In genomic region chr11:72203163-72203562, GRCh38 we compare ENCODE assay signal across 33 cellular contexts. TPM values are rescaled to one million over a fixed set of nuclear protein-coding genes. Genes with fewer than 3 reads are reported as not detected.
"Had no signal": no experiment of that assay in that cellular context is flagged by ENCODE, and none has a peak within 500 bp of the region (broad histone marks: within the 10 kb centered on the region; RNA-seq: fewer than 3 reads in every experiment).

No MANE protein-coding gene starts in this region.

- H3K9me3 Mint-ChIP-seq: activated CD4-positive, alpha-beta memory T cell treated with anti-CD3 and anti-CD28 coated beads, Interleukin-2, amount 10 ng/mL, durations not matched to agents 7 days and 5 days; activated CD4-positive, alpha-beta T cell treated with anti-CD3 and anti-CD28 coated beads, Interleukin-2, amount 10 ng/mL, durations not matched to agents 7 days and 5 days; mesothelial cell of epicardium; type B pancreatic cell had no signal

- ATAC-seq: gastroesophageal sphincter; left cardiac atrium; naive thymus-derived CD4-positive, alpha-beta T cell; sciatic nerve; stimulated activated naive CD8-positive, alpha-beta T cell treated with anti-CD3 and anti-CD28 coated beads, Interleukin-15, Interleukin-2, amounts not matched to agents 100 U/mL and 50 U/mL, for 24 hours had no signal

- H3K9me3 ChIP-seq: gastroesophageal sphincter, ovary, thoracic aorta had no signal

- H3K27me3 Mint-ChIP-seq: activated CD4-positive, alpha-beta memory T cell treated with anti-CD3 and anti-CD28 coated beads, Interleukin-2, amount 10 ng/mL, durations not matched to agents 7 days and 5 days; activated CD4-positive, alpha-beta T cell treated with anti-CD3 and anti-CD28 coated beads, Interleukin-2, amount 10 ng/mL, durations not matched to agents 7 days and 5 days; progenitor cell of endocrine pancreas; type B pancreatic cell had no signal

- H3K27me3 ChIP-seq: brain microvascular endothelial cell, gastroesophageal sphincter, hepatocyte, ovary had no signal

- H3K36me3 Mint-ChIP-seq: mesothelial cell of epicardium, type B pancreatic cell had no signal

- H3K36me3 ChIP-seq: brain microvascular endothelial cell, gastroesophageal sphincter, ovary, thoracic aorta had no signal

- H3K4me1 ChIP-seq: gastroesophageal sphincter had no signal

- H3K27ac ChIP-seq: brain microvascular endothelial cell, gastroesophageal sphincter, hepatocyte, ovary, skin epidermis, thoracic aorta had no signal

- H3K4me3 Mint-ChIP-seq: activated CD4-positive, alpha-beta memory T cell treated with anti-CD3 and anti-CD28 coated beads, Interleukin-2, amount 10 ng/mL, durations not matched to agents 7 days and 5 days; activated CD4-positive, alpha-beta T cell treated with anti-CD3 and anti-CD28 coated beads, Interleukin-2, amount 10 ng/mL, durations not matched to agents 7 days and 5 days; mesothelial cell of epicardium; naive thymus-derived CD4-positive, alpha-beta T cell; type B pancreatic cell had no signal

- H3K4me1 Mint-ChIP-seq: mesothelial cell of epicardium had no signal

- DNase-seq: activated CD4-positive, alpha-beta memory T cell treated with anti-CD3 and anti-CD28 coated beads, Interleukin-2, amount 10 ng/mL, durations not matched to agents 7 days and 5 days; activated CD4-positive, alpha-beta T cell treated with anti-CD3 and anti-CD28 coated beads, Interleukin-2, amount 10 ng/mL, durations not matched to agents 7 days and 5 days; activated CD4-positive, CD25-positive, alpha-beta regulatory T cell treated with anti-CD3 and anti-CD28 coated beads, Interleukin-2, amount 50 U/mL, for 72 hours; activated gamma-delta T cell treated with Interleukin-2 at 50 U/mL for 16 hours; activated naive CD4-positive, alpha-beta T cell treated with anti-CD3 and anti-CD28 coated beads, Interleukin-2, amount 50 U/mL, for 16 hours; amniotic stem cell; brain microvascular endothelial cell; caudate nucleus; left cardiac atrium; mammary epithelial cell; naive thymus-derived CD4-positive, alpha-beta T cell; ovary; retina; stimulated activated CD4-positive, alpha-beta T cell treated with anti-CD3 and anti-CD28 coated beads, Interleukin-12 subunit alpha, Interleukin-12 subunit beta, amount 100 ng/mL, for 4 hours; stimulated activated CD4-positive, alpha-beta T cell treated with anti-CD3 and anti-CD28 coated beads, Interleukin-4, amount 100 ng/mL, for 1 hour; stimulated activated naive CD8-positive, alpha-beta T cell treated with anti-CD3 and anti-CD28 coated beads, Interleukin-15, Interleukin-2, amounts not matched to agents 100 U/mL and 50 U/mL, for 24 hours had no signal

- H3K27ac Mint-ChIP-seq: activated CD4-positive, alpha-beta memory T cell treated with anti-CD3 and anti-CD28 coated beads, Interleukin-2, amount 10 ng/mL, durations not matched to agents 7 days and 5 days; activated CD4-positive, alpha-beta T cell treated with anti-CD3 and anti-CD28 coated beads, Interleukin-2, amount 10 ng/mL, durations not matched to agents 7 days and 5 days; mesothelial cell of epicardium; naive thymus-derived CD4-positive, alpha-beta T cell; progenitor cell of endocrine pancreas; type B pancreatic cell had no signal

- H3K4me3 ChIP-seq: gastroesophageal sphincter, hepatocyte, ovary, skin epidermis, thoracic aorta had no signal

RNA-seq across cellular contexts. Expression of gene FOLR1, which starts 11.2 kb away (rescaled TPM):
- total RNA-seq: activated CD4-positive, alpha-beta memory T cell treated with anti-CD3 and anti-CD28 coated beads, Interleukin-2, amount 10 ng/mL, durations not matched to agents 7 days and 5 days; activated CD4-positive, alpha-beta T cell treated with anti-CD3 and anti-CD28 coated beads, Interleukin-2, amount 10 ng/mL, durations not matched to agents 7 days and 5 days; fibroblast of lung; fibroblast of villous mesenchyme; left cardiac atrium; naive thymus-derived CD4-positive, alpha-beta T cell; subcutaneous adipose tissue; thoracic aorta had no signal
- polyA plus RNA-seq: naive thymus-derived CD4-positive, alpha-beta T cell; neural cell had no signal

RNA-seq across cellular contexts. Expression of gene FOLR2, which starts 13.4 kb away (rescaled TPM):
- total RNA-seq: activated CD4-positive, alpha-beta memory T cell treated with anti-CD3 and anti-CD28 coated beads, Interleukin-2, amount 10 ng/mL, durations not matched to agents 7 days and 5 days; activated CD4-positive, alpha-beta T cell treated with anti-CD3 and anti-CD28 coated beads, Interleukin-2, amount 10 ng/mL, durations not matched to agents 7 days and 5 days; astrocyte; chondrocyte; epithelial cell of proximal tubule; fibroblast of lung; fibroblast of villous mesenchyme; mammary epithelial cell; mesothelial cell of epicardium; progenitor cell of endocrine pancreas had no signal
- polyA plus RNA-seq: fibroblast of lung; keratinocyte; mammary epithelial cell; naive thymus-derived CD4-positive, alpha-beta T cell; neural cell had no signal

RNA-seq across cellular contexts. Expression of gene PHOX2A, which starts 40.8 kb away (rescaled TPM):
- total RNA-seq: activated CD4-positive, alpha-beta memory T cell treated with anti-CD3 and anti-CD28 coated beads, Interleukin-2, amount 10 ng/mL, durations not matched to agents 7 days and 5 days; activated CD4-positive, alpha-beta T cell treated with anti-CD3 and anti-CD28 coated beads, Interleukin-2, amount 10 ng/mL, durations not matched to agents 7 days and 5 days; astrocyte; chondrocyte; epithelial cell of proximal tubule; fibroblast of lung; fibroblast of villous mesenchyme; hepatocyte; left cardiac atrium; liver; mammary epithelial cell; mesothelial cell of epicardium; naive thymus-derived CD4-positive, alpha-beta T cell; ovary; progenitor cell of endocrine pancreas; sciatic nerve; subcutaneous adipose tissue; thoracic aorta had no signal
- polyA plus RNA-seq: fibroblast of lung; hepatocyte; keratinocyte; liver; mammary epithelial cell; naive thymus-derived CD4-positive, alpha-beta T cell; neural cell; ovary had no signal
